In genomic region chr10:72322030-72322279, GRCh38 we compare ENCODE assay signal across 10 cellular contexts. TPM values are rescaled to one million over a fixed set of nuclear protein-coding genes. Genes with fewer than 3 reads are reported as not detected.
DNase-seq lines count a peak whose midpoint lies in the region; ATAC-seq, FAIRE-seq and TF ChIP-seq lines count a peak whose summit lies in the region.
"Had no signal": no experiment of that assay in that cellular context is flagged by ENCODE, and none has a peak within 500 bp of the region (broad histone marks: within the 10 kb centered on the region; RNA-seq: fewer than 3 reads in every experiment).

No MANE protein-coding gene starts in this region.

- H2AFZ ChIP-seq in DND-41 (ENCODE audit: low read depth, low read length), result no peak overlapping the region
- no peak overlapping the region for H2AFZ ChIP-seq in Karpas-422 (ENCODE audit: low read length)
- H2AFZ ChIP-seq in GM12878 (ENCODE audit: control insufficient read depth, low read depth, low read length), result no peak overlapping the region
- H2AFZ ChIP-seq in trophoblast cell (ENCODE audit: insufficient read depth, low read length, poor library complexity), result peak overlapping the region; percentile 38

- peak overlapping the region; percentile 51 for H4K12ac ChIP-seq in trophoblast cell (ENCODE audit: low read depth, low read length)

- peak overlapping the region; percentile 87 for H3K9ac ChIP-seq in DND-41 (ENCODE audit: low read depth, low read length)
- peak overlapping the region; percentile 87 for H3K9ac ChIP-seq in Karpas-422 (ENCODE audit: low read length)
- H3K9ac ChIP-seq in GM12878 (ENCODE audit: control insufficient read depth, insufficient read depth, low read length), result no peak overlapping the region
- no peak overlapping the region for H3K9ac ChIP-seq in trophoblast cell (ENCODE audit: low read length)

- no peak overlapping the region for H3K23ac ChIP-seq in trophoblast cell (ENCODE audit: low read length)

- H3K27me3 ChIP-seq in DND-41 (ENCODE audit: insufficient read depth, low read length, poor library complexity) (no peaks in the 10 kb centered on the region), Karpas-422 (ENCODE audit: low read length) (no peaks in the 10 kb centered on the region), GM12878 (replicated peaks in 1 of 2; ENCODE audit: control insufficient read depth in 2 of 2, insufficient read depth in 2 of 2, low read length in 1 of 2) (no peaks in the 10 kb centered on the region), trophoblast cell (ENCODE audit: insufficient read depth, low read length) (no peaks in the 10 kb centered on the region), gastroesophageal sphincter (no peaks in the 10 kb centered on the region), uterus (no peaks in the 10 kb centered on the region)
- H3K27me3 ChIP-seq: gastrocnemius medialis had no signal

- H3K27ac ChIP-seq in DND-41 (ENCODE audit: low read length) (peak overlapping the region; percentile 98), Karpas-422 (ENCODE audit: low read length) (peak overlapping the region; percentile 100), GM12878 (ENCODE audit: control insufficient read depth, insufficient read depth) (peak overlapping the region; percentile 89), trophoblast cell (ENCODE audit: low read depth, low read length) (peak overlapping the region; percentile 96), gastroesophageal sphincter (peak overlapping the region in 1 of 4 donors; percentile 89), uterus (no peak overlapping the region)

- TF ChIP-seq POLR2A in GM12878 (IDR thresholded peaks at IDR 0.05; ENCODE audit: low read depth, low read length) (no peak), gastroesophageal sphincter (IDR thresholded peaks at IDR 0.05) (no peak), uterus (IDR thresholded peaks at IDR 0.05) (no peak)

- H2BK5ac ChIP-seq in trophoblast cell (ENCODE audit: low read depth, low read length, poor library complexity), result peak overlapping the region; percentile 73

- peaks cover 60% of the 10 kb centered on the region for H3K79me1 ChIP-seq in trophoblast cell (ENCODE audit: low read length)

- RAD21 ChIA-PET in GM12878 (lab: Charles Lee; ENCODE audit: unreplicated experiment), result interaction anchor here (1.7 to 8.4 kb wide), 9 partner anchors 14 to 188 kb away, joined by 4 to 137 read pairs (median 23); partner anchors contain the start of gene DDIT4

- peak overlapping the region; percentile 94 for H3K18ac ChIP-seq in trophoblast cell (ENCODE audit: low read length)

- 86% methylated on average over 3 of the region's 3 CpGs for WGBS in GM12878 (ENCODE audit: insufficient coverage, insufficient replicate concordance, low lambda C conversion rate, missing lambda C conversion rate)
- WGBS in trophoblast cell (ENCODE audit: extremely low coverage, insufficient coverage, insufficient read length), result no CpG with 5 or more reads among the region's 3 CpGs
- 86% methylated on average over 1 of the region's 3 CpGs; no CpG with 5 or more reads in 1 of the 2 donors for WGBS in gastroesophageal sphincter (ENCODE audit: low coverage in 1 of 2), 2 donors

- peak overlapping the region; percentile 86 for H4K8ac ChIP-seq in trophoblast cell (ENCODE audit: low read depth, low read length)

- H3K79me2 ChIP-seq in DND-41 (ENCODE audit: insufficient read depth, low read length) (peaks cover 12% of the 10 kb centered on the region), Karpas-422 (ENCODE audit: low read length) (no peaks in the 10 kb centered on the region), GM12878 (ENCODE audit: control insufficient read depth, insufficient read depth, low read length) (peaks cover 8% of the 10 kb centered on the region), trophoblast cell (ENCODE audit: control insufficient read depth, insufficient read depth, low read length, poor library complexity) (peaks cover 16% of the 10 kb centered on the region)

- peak overlapping the region; percentile 96 for H3K14ac ChIP-seq in trophoblast cell (ENCODE audit: low read length)

- peak overlapping the region; percentile 99 for H2BK12ac ChIP-seq in trophoblast cell (ENCODE audit: low read length)

- ATAC-seq in DND-41 (ENCODE audit: insufficient read depth, low read depth) (no peak), GM12878 (no peak), gastroesophageal sphincter (no peak)
- ATAC-seq: gastrocnemius medialis, lower lobe of right lung had no signal

- H3K9me2 ChIP-seq in Karpas-422 (replicated peaks; ENCODE audit: insufficient read depth, low read length), result no peaks in the 10 kb centered on the region

- peak overlapping the region; percentile 98 for H4K91ac ChIP-seq in trophoblast cell (ENCODE audit: low read depth, low read length)

- H3K4me3 ChIP-seq in DND-41 (ENCODE audit: low read depth in 1 of 2, low read length in 2 of 2) (peak overlapping the region in 1 of 2 experiments; percentile 38; a peak in 1 of 4 replicates), Karpas-422 (ENCODE audit: low read length) (0 out of 2 replicates have a peak overlapping the region, but pooled peaks have one; percentile 56), GM12878 (no peak overlapping the region; the same call in 1 of the 2 replicates), trophoblast cell (ENCODE audit: low read depth, low read length) (no peak overlapping the region), gastroesophageal sphincter (no peak overlapping the region), uterus (no peak overlapping the region)
- H3K4me3 ChIP-seq: gastrocnemius medialis, lower lobe of right lung had no signal

- H2AK5ac ChIP-seq in trophoblast cell (ENCODE audit: low read length), result peak overlapping the region; percentile 99

- no peak for TF ChIP-seq RAD21 in GM12878 (IDR thresholded peaks at IDR 0.05; ENCODE audit: insufficient read depth, low read depth, low read length)

- CTCF ChIA-PET in GM12878 (lab: Yijun Ruan, JAX), result interaction anchor here (1.0 to 7.4 kb wide), 12 partner anchors 10 to 273 kb away, joined by 3 to 59 read pairs (median 4); partner anchors contain the start of gene DDIT4

- H3K4ac ChIP-seq in trophoblast cell (ENCODE audit: low read depth, low read length), result peak overlapping the region; percentile 12

- intact Hi-C loops in GM12878 (cut with micrococcal nuclease; ENCODE audit: unreplicated experiment), result no loop called here
- intact Hi-C loops in uterus (cut with DNase I; ENCODE audit: low total_unique reads), result no loop called here

- DNase-seq in DND-41, result no peak
- no peak for DNase-seq in Karpas-422
- no peak for DNase-seq in GM12878 (ENCODE audit: low read depth, low spot score)
- DNase-seq in trophoblast cell, result peak; percentile 58 to 76
- no peak for DNase-seq in NCI-H1105 treated with DMSO at 0.1 percent for 48 hours (lab: John Stamatoyannopoulos, UW)
- no peak for DNase-seq in uterus
- DNase-seq: lower lobe of right lung had no signal

- TF ChIP-seq CTCF in DND-41 (IDR thresholded peaks at IDR 0.05; ENCODE audit: borderline replicate concordance, extremely low read depth, low read length, poor library complexity, severe bottlenecking), result no peak
- no peak for TF ChIP-seq CTCF in GM12878 (IDR thresholded peaks at IDR 0.05 in 2 of 3, conservative IDR thresholded peaks at IDR 0.05 in 1 of 3; ENCODE audit: control insufficient read depth in 2 of 3, extremely low read depth in 1 of 3, insufficient read depth in 1 of 3, low read depth in 3 of 3, low read length in 3 of 3)
- no peak for TF ChIP-seq CTCF in gastroesophageal sphincter (IDR thresholded peaks at IDR 0.05)
- no peak for TF ChIP-seq CTCF in uterus (IDR thresholded peaks at IDR 0.05)

- SMC1A ChIA-PET in GM12878 (lab: Charles Lee; ENCODE audit: uncharacterized antibody, unreplicated experiment), result interaction anchor here (0.8 to 6.5 kb wide), 10 partner anchors 13 to 273 kb away, joined by 3 to 103 read pairs (median 16); partner anchors contain the start of gene DDIT4

- TF ChIP-seq EP300 in GM12878 (IDR thresholded peaks at IDR 0.05; ENCODE audit: borderline replicate concordance in 1 of 2, control insufficient read depth in 1 of 2, low read depth in 2 of 2, low read length in 2 of 2) (no peak), gastroesophageal sphincter (IDR thresholded peaks at IDR 0.05) (no peak)

- H3K36me3 ChIP-seq in DND-41 (ENCODE audit: insufficient read depth, low read length) (no peaks in the 10 kb centered on the region; the same call in 1 of the 2 replicates), Karpas-422 (ENCODE audit: insufficient read depth, low read length) (no peaks in the 10 kb centered on the region), GM12878 (ENCODE audit: control insufficient read depth in 2 of 2, insufficient read depth in 2 of 2, low read length in 1 of 2) (no peaks in the 10 kb centered on the region), trophoblast cell (ENCODE audit: control insufficient read depth in 1 of 2, insufficient read depth in 2 of 2, low read length in 2 of 2) (no peaks in the 10 kb centered on the region), gastroesophageal sphincter (no peaks in the 10 kb centered on the region), uterus (no peaks in the 10 kb centered on the region)
- H3K36me3 ChIP-seq: gastrocnemius medialis, lower lobe of right lung had no signal

- peak overlapping the region; percentile 71 for H3K4me2 ChIP-seq in DND-41 (ENCODE audit: insufficient read depth, low read length)
- peak overlapping the region; percentile 89 for H3K4me2 ChIP-seq in Karpas-422 (ENCODE audit: low read depth, low read length, poor library complexity, severe bottlenecking)
- no peak overlapping the region for H3K4me2 ChIP-seq in GM12878 (ENCODE audit: control insufficient read depth, insufficient read depth)
- no peak overlapping the region for H3K4me2 ChIP-seq in trophoblast cell (ENCODE audit: low read length)

- FAIRE-seq in GM12878 (lab: Jason Lieb, UNC), result no peak
- FAIRE-seq: GM19239 had no signal

- no TSS peak for BruUV-seq in GM12878 (replicated peaks; lab: Mats Ljungman, UMichigan)

- peaks cover 85% of the 10 kb centered on the region for H3K4me1 ChIP-seq in DND-41 (ENCODE audit: insufficient read depth, low read length)
- peaks cover 75% of the 10 kb centered on the region for H3K4me1 ChIP-seq in Karpas-422 (ENCODE audit: low read length)
- H3K4me1 ChIP-seq in GM12878 (ENCODE audit: control insufficient read depth, insufficient read depth, low read length), result peaks cover 54% of the 10 kb centered on the region
- peaks cover 57% of the 10 kb centered on the region in 2 experiments for H3K4me1 ChIP-seq in trophoblast cell (ENCODE audit: control insufficient read depth in 1 of 2, insufficient read depth in 2 of 2, low read length in 2 of 2)
- H3K4me1 ChIP-seq in gastroesophageal sphincter, result peaks cover 0 to 62% (median 36%) of the 10 kb centered on the region in 3 donors
- peaks cover 0 to 11% of the 10 kb centered on the region in 2 donors for H3K4me1 ChIP-seq in uterus

- H4K20me1 ChIP-seq in DND-41 (ENCODE audit: insufficient read depth, low read length) (no peaks in the 10 kb centered on the region), Karpas-422 (ENCODE audit: insufficient read depth, low read depth, low read length) (no peaks in the 10 kb centered on the region), GM12878 (ENCODE audit: control insufficient read depth, insufficient read depth) (no peaks in the 10 kb centered on the region)

- in situ Hi-C loops in GM12878 (cut with MboI), result no loop called here

- H3K9me3 ChIP-seq in DND-41 (ENCODE audit: insufficient read depth, low read length, severe bottlenecking), result no peaks in the 10 kb centered on the region
- no peaks in the 10 kb centered on the region for H3K9me3 ChIP-seq in Karpas-422 (ENCODE audit: low read length)
- H3K9me3 ChIP-seq in GM12878 (replicated peaks; ENCODE audit: control insufficient read depth, insufficient read depth, low read length), result no peaks in the 10 kb centered on the region
- no peaks in the 10 kb centered on the region for H3K9me3 ChIP-seq in trophoblast cell (ENCODE audit: insufficient read depth, low read depth, low read length)
- no peaks in the 10 kb centered on the region for H3K9me3 ChIP-seq in gastroesophageal sphincter
- no peaks in the 10 kb centered on the region for H3K9me3 ChIP-seq in uterus
- H3K9me3 ChIP-seq: gastrocnemius medialis, lower lobe of right lung had no signal

- POLR2A ChIA-PET in GM12878 (lab: Charles Lee), result interaction anchor here (0.9 to 6.6 kb wide), 15 partner anchors 8 to 106 kb away, joined by 3 to 120 read pairs (median 8); partner anchors contain the start of genes ANAPC16, ASCC1 and DDIT4

- H2BK120ac ChIP-seq in trophoblast cell (ENCODE audit: insufficient read depth, low read length, poor library complexity), result peak overlapping the region; percentile 65

RNA-seq across cellular contexts. Expression of gene DNAJB12, which starts 32.8 kb away (rescaled TPM):
- 36.1 and 37.4 TPM in 2 replicates for total RNA-seq in Karpas-422 (2014; rRNA removed; shearing (Covaris generic); ENCODE audit: low replicate concordance)
- total RNA-seq in GM12878 (2013; cell fraction: nucleolus; rRNA removed), result 25.8 and 26.5 TPM in 2 replicates
- 27.0 and 29.9 TPM in 2 replicates for total RNA-seq in GM12878 (2014; rRNA removed)
- total RNA-seq in GM12878 (2014; rRNA removed; fragmentation: Illumina TruSeq; extraction: Trizol), result 16.0 and 18.0 TPM in 2 replicates
- total RNA-seq in GM12878 (2021), result 26.9 and 27.7 TPM in 2 replicates
- 8.5 TPM for polyA plus RNA-seq in GM12878 (2011; ENCODE audit: low read depth)
- polyA plus RNA-seq in GM12878 (2011; rRNA removed), result 4.5 and 10.7 TPM in 2 replicates
- polyA plus RNA-seq in GM12878 (2011; cell fraction: cytosol; rRNA removed), result 13.3 and 15.1 TPM in 2 replicates
- 27.0 and 29.8 TPM in 2 replicates for polyA plus RNA-seq in GM12878 (2011; cell fraction: nucleus; rRNA removed)
- 13.1 and 16.0 TPM in 2 replicates for polyA plus RNA-seq in GM12878 (2012)
- polyA plus RNA-seq in GM12878 (2014; fragmentation: Illumina TruSeq; extraction: Trizol), result 11.1 and 19.3 TPM in 2 replicates
- 1 to 10 TPM; 4.6 to 7.6 TPM for polyA plus RNA-seq in GM12878 (2014; fragmentation: Nextera tagmentation; extraction: Ambion mirVana)
- polyA plus RNA-seq in GM12878 (2014; rRNA removed), result 18.4 and 22.7 TPM in 2 replicates
- 10 to 100 TPM; 28.7 to 31.6 TPM for polyA plus RNA-seq in GM12878 (2016; fragmentation: Nextera tagmentation; extraction: Ambion mirVana)
- 7.8 and 11.3 TPM in 2 replicates for polyA minus RNA-seq in GM12878 (2011; rRNA and poly(A)+ RNA removed)
- polyA minus RNA-seq in GM12878 (2011; cell fraction: cytosol; rRNA and poly(A)+ RNA removed), result 6.5 and 9.6 TPM in 2 replicates
- 9.7 and 19.6 TPM in 2 replicates for polyA minus RNA-seq in GM12878 (2011; cell fraction: nucleus; rRNA and poly(A)+ RNA removed)
- 17.3 and 17.4 TPM in 2 replicates for polyA plus RNA-seq in trophoblast cell (2013)
- total RNA-seq in gastroesophageal sphincter, result 10 to 100 TPM; 28.6 to 43.0 (median 33.4) TPM
- 10 to 100 TPM; 18.4 to 34.8 (median 22.7) TPM for total RNA-seq in uterus

RNA-seq across cellular contexts. Expression of gene DDIT4, which starts 48.2 kb away (rescaled TPM):
- total RNA-seq in Karpas-422 (2014; rRNA removed; shearing (Covaris generic); ENCODE audit: low replicate concordance), result 331 and 583 TPM in 2 replicates
- 278 and 329 TPM in 2 replicates for total RNA-seq in GM12878 (2013; cell fraction: nucleolus; rRNA removed)
- total RNA-seq in GM12878 (2014; rRNA removed) (227 and 228 TPM in 2 replicates), GM12878 (2014; rRNA removed; fragmentation: Illumina TruSeq; extraction: Trizol) (75.4 and 76.9 TPM in 2 replicates), GM12878 (2021) (192 and 210 TPM in 2 replicates), gastroesophageal sphincter (100 to 1,000 TPM; 129 to 189 (median 133) TPM), uterus (100 to 1,000 TPM; 118 to 210 (median 145) TPM)
- polyA plus RNA-seq in GM12878 (2011; ENCODE audit: low read depth), result 31.9 TPM
- polyA plus RNA-seq in GM12878 (2011; rRNA removed) (181 and 277 TPM in 2 replicates), GM12878 (2014; fragmentation: Illumina TruSeq; extraction: Trizol) (35.2 and 44.5 TPM in 2 replicates), GM12878 (2014; fragmentation: Nextera tagmentation; extraction: Ambion mirVana) (1 to 10 TPM; 2.1 to 5.0 TPM), GM12878 (2014; rRNA removed) (174 and 190 TPM in 2 replicates), GM12878 (2016; fragmentation: Nextera tagmentation; extraction: Ambion mirVana) (100 to 1,000 TPM; 245 to 268 TPM)
- 307 and 319 TPM in 2 replicates for polyA plus RNA-seq in GM12878 (2011; cell fraction: cytosol; rRNA removed)
- 445 and 463 TPM in 2 replicates for polyA plus RNA-seq in GM12878 (2011; cell fraction: nucleus; rRNA removed)
- polyA plus RNA-seq in GM12878 (2012), result 108 and 193 TPM in 2 replicates
- polyA minus RNA-seq in GM12878 (2011; rRNA and poly(A)+ RNA removed), result 219 and 366 TPM in 2 replicates
- polyA minus RNA-seq in GM12878 (2011; cell fraction: cytosol; rRNA and poly(A)+ RNA removed), result 187 and 217 TPM in 2 replicates
- 480 and 614 TPM in 2 replicates for polyA minus RNA-seq in GM12878 (2011; cell fraction: nucleus; rRNA and poly(A)+ RNA removed)
- 175 and 178 TPM in 2 replicates for polyA plus RNA-seq in trophoblast cell (2013)

Comparison
In these comparisons a context has a peak if more than half of its experiments do, and no peak if none do; other contexts are left out.
1. DNase-seq: peak in trophoblast cell (2 of 2); none in DND-41 (single experiment), Karpas-422 (single experiment), GM12878 (single experiment), NCI-H1105 treated with DMSO at 0.1 percent for 48 hours (single experiment) and uterus (0 of 2).
2. H3K27ac ChIP-seq: peak in DND-41 (single experiment), Karpas-422 (single experiment), GM12878 (single experiment) and trophoblast cell (single experiment); none in uterus (0 of 2).
3. H3K4me2 ChIP-seq: peak in DND-41 (single experiment) and Karpas-422 (single experiment); none in GM12878 (single experiment) and trophoblast cell (single experiment).
4. H3K9ac ChIP-seq: peak in DND-41 (single experiment) and Karpas-422 (single experiment); none in GM12878 (single experiment) and trophoblast cell (single experiment).